In genomic region chr11:128519353-128519752, GRCh38 we compare ENCODE assay signal across 9 cellular contexts.
DNase-seq lines count a peak whose midpoint lies in the region; ATAC-seq, FAIRE-seq and TF ChIP-seq lines count a peak whose summit lies in the region.
"Had no signal": no experiment of that assay in that cellular context is flagged by ENCODE, and none has a peak within 500 bp of the region (broad histone marks: within the 10 kb centered on the region; RNA-seq: fewer than 3 reads in every experiment).

No MANE protein-coding gene starts in this region.

- H3K4me3 ChIP-seq in fibroblast of villous mesenchyme (ENCODE audit: low read depth, low read length), result peak overlapping the region; percentile 79
- H3K4me3 ChIP-seq in stomach, result peak overlapping the region; percentile 56 to 84 (median 68)

- no peaks in the 10 kb centered on the region for H3K36me3 ChIP-seq in stomach

- H3K27me3 ChIP-seq in stomach, result no peaks in the 10 kb centered on the region

- peak overlapping the region; percentile 98 for H3K27ac Mint-ChIP-seq in activated CD4-positive, alpha-beta T cell treated with anti-CD3 and anti-CD28 coated beads for 36 hours

- H3K9me3 ChIP-seq in stomach, result no peaks in the 10 kb centered on the region

- H3K4me1 Mint-ChIP-seq in activated CD4-positive, alpha-beta T cell treated with anti-CD3 and anti-CD28 coated beads for 36 hours, result peaks cover 39% of the 10 kb centered on the region

- TF ChIP-seq CTCF in fibroblast of villous mesenchyme (IDR thresholded peaks at IDR 0.05; ENCODE audit: insufficient read depth, low read depth, low read length), result no peak
- TF ChIP-seq CTCF in stomach (IDR thresholded peaks at IDR 0.05), result no peak

- no peak for DNase-seq in activated CD4-positive, alpha-beta T cell treated with anti-CD3 and anti-CD28 coated beads for 36 hours
- DNase-seq in activated CD4-positive, alpha-beta T cell treated with anti-CD3 and anti-CD28 coated beads, Interleukin-2, amount 50 U/mL, for 48 hours, result no peak
- peak; percentile 76 for DNase-seq in RCC 7860 (ENCODE audit: low spot score)
- DNase-seq in fibroblast of villous mesenchyme (ENCODE audit: low read depth), result no peak
- DNase-seq in stomach, result no peak
- no peak for DNase-seq in SIG-M5 (lab: John Stamatoyannopoulos, UW)
- no peak for DNase-seq in DMS79 treated with DMSO at 0.1 percent for 48 hours (lab: John Stamatoyannopoulos, UW)

- H3K27me3 Mint-ChIP-seq in activated CD4-positive, alpha-beta T cell treated with anti-CD3 and anti-CD28 coated beads for 36 hours, result no peaks in the 10 kb centered on the region

- no peak for TF ChIP-seq POLR2A in stomach (IDR thresholded peaks at IDR 0.05)

- ATAC-seq in activated CD4-positive, alpha-beta T cell treated with anti-CD3 and anti-CD28 coated beads for 36 hours, result no peak
- no peak for ATAC-seq in HG03432 (IDR thresholded peaks at IDR 0.05; ENCODE audit: unreplicated experiment)

- peaks cover 72% of the 10 kb centered on the region for H3K36me3 Mint-ChIP-seq in activated CD4-positive, alpha-beta T cell treated with anti-CD3 and anti-CD28 coated beads for 36 hours (ENCODE audit: low read depth)

- POLR2A ChIA-PET in activated CD4-positive, alpha-beta T cell treated with anti-CD3 and anti-CD28 coated beads for 36 hours (lab: Charles Lee), result interaction anchor here (0.8 to 5.3 kb wide), 12 partner anchors 9 to 196 kb away, joined by 3 to 29 read pairs (median 5); no protein-coding TSS in a partner anchor

- H3K9me3 Mint-ChIP-seq in activated CD4-positive, alpha-beta T cell treated with anti-CD3 and anti-CD28 coated beads for 36 hours (ENCODE audit: low read depth), result no peaks in the 10 kb centered on the region

- H3K4me1 ChIP-seq in stomach, result peaks cover 44 to 83% (median 68%) of the 10 kb centered on the region in 4 donors

- H3K4me3 Mint-ChIP-seq in activated CD4-positive, alpha-beta T cell treated with anti-CD3 and anti-CD28 coated beads for 36 hours, result peak overlapping the region; percentile 96

- WGBS in stomach, 5 donors, result 20 to 44% (median 33%) methylated on average over 4 of the region's 4 CpGs

- H3K27ac ChIP-seq in stomach, result peak overlapping the region in 4 of 5 donors; percentile 92 to 96 (median 94)
- H3K27ac ChIP-seq: C4-2B had no signal

- CTCF ChIA-PET in activated CD4-positive, alpha-beta T cell treated with anti-CD3 and anti-CD28 coated beads for 36 hours (lab: Charles Lee), result interaction anchor here (0.6 to 5.3 kb wide), 19 partner anchors 7 to 362 kb away, joined by 3 to 63 read pairs (median 6); no protein-coding TSS in a partner anchor

- intact Hi-C loops in activated CD4-positive, alpha-beta T cell treated with anti-CD3 and anti-CD28 coated beads for 36 hours (cut with DNase I, micrococcal nuclease), result loop anchor here in 1 of 2 experiments (5.0 kb wide), 2 partner anchors 97 to 292 kb away; no protein-coding TSS in a partner anchor
- intact Hi-C loops in stomach (cut with DNase I; ENCODE audit: low total_unique reads), result no loop called here

- TF ChIP-seq EP300 in stomach (IDR thresholded peaks at IDR 0.05), result no peak

- peak; percentile 91 for FAIRE-seq in RCC 7860 (lab: Jason Lieb, UNC)
